ENCODE assay signal across 8 cellular contexts in the genomic region with DNA sequence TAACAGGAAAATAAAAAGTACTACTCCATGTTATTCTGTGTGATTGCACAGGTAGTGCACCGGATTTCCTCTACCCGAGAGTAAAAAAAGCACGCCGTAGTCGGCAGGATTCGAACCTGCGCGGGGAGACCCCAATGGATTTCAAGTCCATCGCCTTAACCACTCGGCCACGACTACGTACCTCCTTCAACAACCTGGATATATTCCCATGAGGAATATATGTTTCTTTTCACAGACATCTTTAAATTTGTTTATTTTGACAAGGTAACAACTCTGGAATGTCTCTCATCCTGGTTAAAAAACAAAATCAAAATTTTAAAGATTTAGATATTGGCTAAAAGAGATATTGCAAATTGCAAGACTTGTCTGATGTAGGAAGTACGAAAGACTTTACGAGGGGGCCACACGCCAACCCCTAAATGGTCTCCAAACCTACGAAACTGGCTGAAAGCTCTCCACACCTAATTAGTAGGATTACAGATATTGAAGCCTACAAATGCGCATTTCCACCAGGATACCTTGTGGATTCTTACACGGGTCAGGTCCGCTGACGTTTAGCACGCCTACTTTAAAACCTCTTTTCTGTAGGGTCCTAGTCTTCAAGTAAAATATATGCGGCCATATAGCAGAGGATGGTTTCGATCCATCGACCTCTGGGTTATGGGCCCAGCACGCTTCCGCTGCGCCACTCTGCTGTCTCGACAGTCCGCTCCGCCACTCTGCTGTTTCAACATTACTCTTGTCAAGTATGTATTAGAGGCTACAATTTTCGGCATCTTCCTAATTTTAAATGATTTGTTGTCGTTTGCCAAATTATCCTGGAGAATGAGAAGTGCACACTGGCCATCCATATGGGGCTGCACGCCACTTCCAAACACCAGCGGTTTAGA. TPM values are rescaled to one million over a fixed set of nuclear protein-coding genes. Genes with fewer than 3 reads are reported as not detected.
DNase-seq lines count a peak whose midpoint lies in the region; ATAC-seq and TF ChIP-seq lines count a peak whose summit lies in the region.

No MANE protein-coding gene starts in this region.

- peak; percentile 29 for ATAC-seq in GM19452 (IDR thresholded peaks at IDR 0.05; ENCODE audit: unreplicated experiment)
- peak; percentile 80 for ATAC-seq in gastroesophageal sphincter
- peak; percentile 77 for ATAC-seq in omental fat pad (ENCODE audit: low FRiP score)

- H3K36me3 ChIP-seq in SJSA1 (no peaks in the 10 kb centered on the region), gastroesophageal sphincter (no peaks in the 10 kb centered on the region), testis (ENCODE audit: low read depth, missing control alignments) (no peaks in the 10 kb centered on the region)

- H3K4me3 ChIP-seq in SJSA1 = peak overlapping the region; percentile 40
- peak overlapping the region; percentile 51 to 68 for H3K4me3 ChIP-seq in gastroesophageal sphincter
- peak overlapping the region; percentile 40 to 58 for H3K4me3 ChIP-seq in testis

- intact Hi-C loops in testis (cut with DNase I; ENCODE audit: low total_unique reads) = no loop called here

- H3K27me3 ChIP-seq in SJSA1 (replicated peaks) = no peaks in the 10 kb centered on the region
- peaks cover 10% of the 10 kb centered on the region for H3K27me3 ChIP-seq in gastroesophageal sphincter
- no peaks in the 10 kb centered on the region for H3K27me3 ChIP-seq in testis

- no peak for TF ChIP-seq EP300 in gastroesophageal sphincter (IDR thresholded peaks at IDR 0.05)

- TF ChIP-seq CTCF in AG09319 (IDR thresholded peaks at IDR 0.05; ENCODE audit: low read depth, low read length) (no peak), gastroesophageal sphincter (IDR thresholded peaks at IDR 0.05) (no peak), omental fat pad (IDR thresholded peaks at IDR 0.05) (no peak), testis (IDR thresholded peaks at IDR 0.05) (no peak)

- WGBS in gastroesophageal sphincter (ENCODE audit: low coverage in 1 of 2), 2 donors = 2 to 3% methylated on average over 28 to 34 of the region's 34 CpGs
- 1% methylated on average over 34 of the region's 34 CpGs for WGBS in testis, 2 donors

- peaks cover 19% of the 10 kb centered on the region for H3K4me1 ChIP-seq in SJSA1 (replicated peaks)
- peaks cover 0 to 19% (median 0%) of the 10 kb centered on the region in 3 donors for H3K4me1 ChIP-seq in gastroesophageal sphincter
- no peaks in the 10 kb centered on the region for H3K4me1 ChIP-seq in testis

- no peak for TF ChIP-seq POLR2A in gastroesophageal sphincter (IDR thresholded peaks at IDR 0.05)
- no peak for TF ChIP-seq POLR2A in testis (IDR thresholded peaks at IDR 0.05)

- H3K9me3 ChIP-seq in SJSA1 (replicated peaks) (no peaks in the 10 kb centered on the region), gastroesophageal sphincter (no peaks in the 10 kb centered on the region), testis (no peaks in the 10 kb centered on the region)

- DNase-seq in AG09319 (ENCODE audit: extremely low read depth, low read depth) (peak; percentile 79), LoVo (ENCODE audit: low spot score) (peak; percentile 78), SJSA1 (ENCODE audit: low read depth in 1 of 2, low spot score in 2 of 2) (peak; percentile 88 to 95), omental fat pad (ENCODE audit: low spot score) (peak; percentile 72), testis (peak; percentile 92)
- DNase-seq in activated naive CD4-positive, alpha-beta T cell (lab: John Stamatoyannopoulos, UW) = peak; percentile 57 to 71 (median 63)

- H3K27ac ChIP-seq in SJSA1 = no peak overlapping the region
- peak overlapping the region; percentile 58 to 69 (median 66) for H3K27ac ChIP-seq in gastroesophageal sphincter
- peak overlapping the region in 1 of 2 donors; percentile 77 for H3K27ac ChIP-seq in testis

RNA-seq across cellular contexts. Expression of a gene that starts 52.3 kb away (rescaled TPM):
- 46.4 and 57.7 TPM in 2 replicates for total RNA-seq in SJSA1 (2014; rRNA removed; shearing (Covaris generic))
- total RNA-seq in gastroesophageal sphincter (10 to 100 TPM in 2 of 4 donors, 1 to 10 TPM in 2; 6.7 to 13.9 (median 10.2) TPM), omental fat pad (10 to 100 TPM; 15.7 to 39.7 (median 20.5) TPM), testis (10 to 100 TPM; 20.7 to 21.3 TPM)
- polyA plus RNA-seq in testis (ENCODE audit: insufficient read depth, low read depth, low replicate concordance) = 25.9 TPM

Comparison
In these comparisons a context has a peak if more than half of its experiments do, and no peak if none do; other contexts are left out.
1. ATAC-seq: peak in every context shown above with its lines; median percentile 80 in gastroesophageal sphincter; 77 in omental fat pad; 29 in GM19452.